In the genomic region with DNA sequence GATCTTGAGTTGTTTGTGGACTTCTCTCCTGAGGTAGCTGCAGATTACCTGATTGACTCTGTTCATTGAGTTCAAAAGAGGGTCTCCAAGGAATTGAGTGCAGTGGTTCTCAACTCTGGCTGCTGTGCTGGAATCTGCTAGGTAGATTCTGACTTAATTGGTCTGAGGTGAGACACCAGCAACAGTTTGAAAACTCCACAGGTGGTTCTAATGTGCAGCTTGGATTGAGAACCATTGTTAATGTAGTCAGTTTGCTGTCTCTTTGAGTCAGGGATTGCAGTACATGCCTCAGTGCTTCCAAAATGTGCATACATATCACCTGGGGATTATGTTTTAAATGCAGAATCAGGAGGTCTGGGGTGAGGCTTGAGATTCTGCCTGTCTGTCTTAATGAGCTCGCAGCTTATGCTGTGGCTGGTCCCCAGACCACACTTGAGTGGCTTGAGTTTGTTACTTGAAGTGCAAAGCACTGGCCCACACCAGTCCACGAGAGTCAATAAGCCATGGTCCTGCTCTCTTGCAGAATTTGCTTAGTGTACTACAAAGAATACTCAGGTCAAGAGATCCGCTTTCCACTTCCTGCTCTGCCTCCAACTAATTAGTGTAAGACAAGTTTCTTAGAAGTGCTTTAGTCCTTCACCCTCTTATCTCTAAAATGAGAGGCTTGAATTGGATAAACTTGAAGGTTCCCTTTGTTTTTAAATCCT, we compare ENCODE assay signal across 1 cellular context.
TF ChIP-seq lines count a peak whose summit lies in the region.

No MANE protein-coding gene starts in this region.

TF ChIP-seq in K562, 482 proteins besides CTCF, POLR2A, EP300 and RAD21 (continued from another document):
- TF ChIP-seq, protein P1, sequence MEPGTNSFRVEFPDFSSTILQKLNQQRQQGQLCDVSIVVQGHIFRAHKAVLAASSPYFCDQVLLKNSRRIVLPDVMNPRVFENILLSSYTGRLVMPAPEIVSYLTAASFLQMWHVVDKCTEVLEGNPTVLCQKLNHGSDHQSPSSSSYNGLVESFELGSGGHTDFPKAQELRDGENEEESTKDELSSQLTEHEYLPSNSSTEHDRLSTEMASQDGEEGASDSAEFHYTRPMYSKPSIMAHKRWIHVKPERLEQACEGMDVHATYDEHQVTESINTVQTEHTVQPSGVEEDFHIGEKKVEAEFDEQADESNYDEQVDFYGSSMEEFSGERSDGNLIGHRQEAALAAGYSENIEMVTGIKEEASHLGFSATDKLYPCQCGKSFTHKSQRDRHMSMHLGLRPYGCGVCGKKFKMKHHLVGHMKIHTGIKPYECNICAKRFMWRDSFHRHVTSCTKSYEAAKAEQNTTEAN (CRISPR knock-in tag; IDR thresholded peaks at IDR 0.05): no peak
- TF ChIP-seq, protein P2, sequence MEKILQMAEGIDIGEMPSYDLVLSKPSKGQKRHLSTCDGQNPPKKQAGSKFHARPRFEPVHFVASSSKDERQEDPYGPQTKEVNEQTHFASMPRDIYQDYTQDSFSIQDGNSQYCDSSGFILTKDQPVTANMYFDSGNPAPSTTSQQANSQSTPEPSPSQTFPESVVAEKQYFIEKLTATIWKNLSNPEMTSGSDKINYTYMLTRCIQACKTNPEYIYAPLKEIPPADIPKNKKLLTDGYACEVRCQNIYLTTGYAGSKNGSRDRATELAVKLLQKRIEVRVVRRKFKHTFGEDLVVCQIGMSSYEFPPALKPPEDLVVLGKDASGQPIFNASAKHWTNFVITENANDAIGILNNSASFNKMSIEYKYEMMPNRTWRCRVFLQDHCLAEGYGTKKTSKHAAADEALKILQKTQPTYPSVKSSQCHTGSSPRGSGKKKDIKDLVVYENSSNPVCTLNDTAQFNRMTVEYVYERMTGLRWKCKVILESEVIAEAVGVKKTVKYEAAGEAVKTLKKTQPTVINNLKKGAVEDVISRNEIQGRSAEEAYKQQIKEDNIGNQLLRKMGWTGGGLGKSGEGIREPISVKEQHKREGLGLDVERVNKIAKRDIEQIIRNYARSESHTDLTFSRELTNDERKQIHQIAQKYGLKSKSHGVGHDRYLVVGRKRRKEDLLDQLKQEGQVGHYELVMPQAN (IDR thresholded peaks at IDR 0.05; ENCODE audit: borderline replicate concordance): no peak
